In the genomic region with DNA sequence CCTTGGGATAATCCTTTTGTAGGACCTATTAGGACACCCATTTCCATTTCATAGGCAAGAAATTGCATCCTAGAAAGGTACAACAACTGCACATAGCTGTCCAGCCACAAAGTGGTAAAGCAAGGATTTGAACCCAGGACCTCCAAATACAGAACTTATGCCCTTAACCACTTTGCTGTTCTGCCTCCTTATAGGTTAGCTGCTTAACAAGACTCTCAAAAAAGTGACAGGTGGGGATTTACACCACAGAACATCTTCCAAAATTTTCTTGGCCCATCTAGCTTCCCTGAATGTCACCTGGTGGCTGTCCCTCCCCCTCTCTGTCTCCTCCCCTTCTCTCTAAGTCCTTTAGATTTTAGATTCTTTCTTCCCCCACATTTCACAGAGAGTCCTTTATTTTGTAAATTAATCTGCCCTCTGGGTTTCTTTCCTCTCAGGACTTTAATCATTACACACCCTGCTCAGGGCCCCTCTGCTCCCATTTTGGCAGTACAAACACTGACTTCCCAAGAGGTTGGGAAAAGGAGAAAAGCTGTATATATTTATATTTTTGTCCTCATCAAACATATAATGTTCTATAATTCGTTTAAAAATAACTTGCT, we compare ENCODE assay signal across 1 cellular context.
TF ChIP-seq lines count a peak whose summit lies in the region.

No MANE protein-coding gene starts in this region.

TF ChIP-seq in WTC11, 78 proteins besides CTCF, POLR2A, EP300 and RAD21 (continued from another document):
- TF ChIP-seq, protein P1, sequence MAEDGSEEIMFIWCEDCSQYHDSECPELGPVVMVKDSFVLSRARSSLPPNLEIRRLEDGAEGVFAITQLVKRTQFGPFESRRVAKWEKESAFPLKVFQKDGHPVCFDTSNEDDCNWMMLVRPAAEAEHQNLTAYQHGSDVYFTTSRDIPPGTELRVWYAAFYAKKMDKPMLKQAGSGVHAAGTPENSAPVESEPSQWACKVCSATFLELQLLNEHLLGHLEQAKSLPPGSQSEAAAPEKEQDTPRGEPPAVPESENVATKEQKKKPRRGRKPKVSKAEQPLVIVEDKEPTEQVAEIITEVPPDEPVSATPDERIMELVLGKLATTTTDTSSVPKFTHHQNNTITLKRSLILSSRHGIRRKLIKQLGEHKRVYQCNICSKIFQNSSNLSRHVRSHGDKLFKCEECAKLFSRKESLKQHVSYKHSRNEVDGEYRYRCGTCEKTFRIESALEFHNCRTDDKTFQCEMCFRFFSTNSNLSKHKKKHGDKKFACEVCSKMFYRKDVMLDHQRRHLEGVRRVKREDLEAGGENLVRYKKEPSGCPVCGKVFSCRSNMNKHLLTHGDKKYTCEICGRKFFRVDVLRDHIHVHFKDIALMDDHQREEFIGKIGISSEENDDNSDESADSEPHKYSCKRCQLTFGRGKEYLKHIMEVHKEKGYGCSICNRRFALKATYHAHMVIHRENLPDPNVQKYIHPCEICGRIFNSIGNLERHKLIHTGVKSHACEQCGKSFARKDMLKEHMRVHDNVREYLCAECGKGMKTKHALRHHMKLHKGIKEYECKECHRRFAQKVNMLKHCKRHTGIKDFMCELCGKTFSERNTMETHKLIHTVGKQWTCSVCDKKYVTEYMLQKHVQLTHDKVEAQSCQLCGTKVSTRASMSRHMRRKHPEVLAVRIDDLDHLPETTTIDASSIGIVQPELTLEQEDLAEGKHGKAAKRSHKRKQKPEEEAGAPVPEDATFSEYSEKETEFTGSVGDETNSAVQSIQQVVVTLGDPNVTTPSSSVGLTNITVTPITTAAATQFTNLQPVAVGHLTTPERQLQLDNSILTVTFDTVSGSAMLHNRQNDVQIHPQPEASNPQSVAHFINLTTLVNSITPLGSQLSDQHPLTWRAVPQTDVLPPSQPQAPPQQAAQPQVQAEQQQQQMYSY (CRISPR knock-in tag; IDR thresholded peaks at IDR 0.05), result no peak
- TF ChIP-seq ZNF532 (CRISPR knock-in tag; IDR thresholded peaks at IDR 0.05; ENCODE audit: borderline replicate concordance) (no peak), ZNF671 (CRISPR knock-in tag; IDR thresholded peaks at IDR 0.05) (no peak), SOX15 (CRISPR knock-in tag; IDR thresholded peaks at IDR 0.05) (no peak), MYBL2 (CRISPR knock-in tag; IDR thresholded peaks at IDR 0.05) (no peak), E2F1 (CRISPR knock-in tag; IDR thresholded peaks at IDR 0.05) (no peak)
- TF ChIP-seq, protein P2, sequence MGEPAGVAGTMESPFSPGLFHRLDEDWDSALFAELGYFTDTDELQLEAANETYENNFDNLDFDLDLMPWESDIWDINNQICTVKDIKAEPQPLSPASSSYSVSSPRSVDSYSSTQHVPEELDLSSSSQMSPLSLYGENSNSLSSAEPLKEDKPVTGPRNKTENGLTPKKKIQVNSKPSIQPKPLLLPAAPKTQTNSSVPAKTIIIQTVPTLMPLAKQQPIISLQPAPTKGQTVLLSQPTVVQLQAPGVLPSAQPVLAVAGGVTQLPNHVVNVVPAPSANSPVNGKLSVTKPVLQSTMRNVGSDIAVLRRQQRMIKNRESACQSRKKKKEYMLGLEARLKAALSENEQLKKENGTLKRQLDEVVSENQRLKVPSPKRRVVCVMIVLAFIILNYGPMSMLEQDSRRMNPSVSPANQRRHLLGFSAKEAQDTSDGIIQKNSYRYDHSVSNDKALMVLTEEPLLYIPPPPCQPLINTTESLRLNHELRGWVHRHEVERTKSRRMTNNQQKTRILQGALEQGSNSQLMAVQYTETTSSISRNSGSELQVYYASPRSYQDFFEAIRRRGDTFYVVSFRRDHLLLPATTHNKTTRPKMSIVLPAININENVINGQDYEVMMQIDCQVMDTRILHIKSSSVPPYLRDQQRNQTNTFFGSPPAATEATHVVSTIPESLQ (CRISPR knock-in tag; IDR thresholded peaks at IDR 0.05), result no peak
